Comparison of ENCODE assay signal across 24 cellular contexts in genomic region chr7:595621-596010, GRCh38.
DNase-seq lines count a peak whose midpoint lies in the region; ATAC-seq, FAIRE-seq and TF ChIP-seq lines count a peak whose summit lies in the region.
"Had no signal": no experiment of that assay in that cellular context is flagged by ENCODE, and none has a peak within 500 bp of the region (broad histone marks: within the 10 kb centered on the region; RNA-seq: fewer than 3 reads in every experiment).

No MANE protein-coding gene starts in this region.

- H3K9me3 Mint-ChIP-seq in activated naive CD4-positive, alpha-beta T cell treated with anti-CD3 and anti-CD28 coated beads for 36 hours = peaks cover 3% of the 10 kb centered on the region
- no peaks in the 10 kb centered on the region for H3K9me3 Mint-ChIP-seq in activated CD4-positive, alpha-beta T cell treated with anti-CD3 and anti-CD28 coated beads, Interleukin-2, amount 10 ng/mL, durations not matched to agents 7 days and 5 days
- H3K9me3 Mint-ChIP-seq: neural crest cell had no signal

- CTCF ChIA-PET in activated naive CD4-positive, alpha-beta T cell treated with anti-CD3 and anti-CD28 coated beads for 36 hours (lab: Charles Lee) = no interaction called here
- CTCF ChIA-PET in activated CD4-positive, alpha-beta T cell treated with anti-CD3 and anti-CD28 coated beads, Interleukin-2, amount 10 ng/mL, durations not matched to agents 7 days and 5 days (lab: Charles Lee) = interaction anchor here (0.5 to 2.1 kb wide), 5 partner anchors 9 to 180 kb away, joined by 3 to 9 read pairs (median 4); no protein-coding TSS in a partner anchor
- CTCF ChIA-PET in GM12878 (lab: Yijun Ruan, JAX) = interaction anchor here (0.7 kb wide), 1 partner anchor 59 kb away, joined by 3 read pairs; no protein-coding TSS in a partner anchor

- TF ChIP-seq POLR2A in GM12878 (IDR thresholded peaks at IDR 0.05; ENCODE audit: low read depth, low read length) (no peak), GM12891 (IDR thresholded peaks at IDR 0.05; ENCODE audit: low read depth, low read length) (no peak)

- SMC1A ChIA-PET in GM12878 (lab: Charles Lee; ENCODE audit: uncharacterized antibody, unreplicated experiment) = no interaction called here

- TF ChIP-seq RAD21 in GM12878 (IDR thresholded peaks at IDR 0.05; ENCODE audit: insufficient read depth, low read depth, low read length) = no peak

- no peak overlapping the region for H3K4me3 ChIP-seq in GM12878
- H3K4me3 ChIP-seq: gastroesophageal sphincter, MG63, tibial nerve had no signal

- H3K4me2 ChIP-seq in GM12878 (ENCODE audit: control insufficient read depth, insufficient read depth) = no peak overlapping the region

- TF ChIP-seq CTCF in GM12878 (IDR thresholded peaks at IDR 0.05 in 2 of 3, conservative IDR thresholded peaks at IDR 0.05 in 1 of 3; ENCODE audit: control insufficient read depth in 2 of 3, extremely low read depth in 1 of 3, insufficient read depth in 1 of 3, low read depth in 3 of 3, low read length in 3 of 3) = no peak

- RAD21 ChIA-PET in GM12878 (lab: Charles Lee; ENCODE audit: unreplicated experiment) = interaction anchor here (1.1 kb wide), 1 partner anchor 75 kb away, joined by 3 read pairs; no protein-coding TSS in a partner anchor

- H3K27ac ChIP-seq in GM12878 (ENCODE audit: control insufficient read depth, insufficient read depth) = no peak overlapping the region
- H3K27ac ChIP-seq: gastroesophageal sphincter, HL-60, tibial nerve, VCaP had no signal

- H3K79me2 ChIP-seq in GM12878 (ENCODE audit: control insufficient read depth, insufficient read depth, low read length) = no peaks in the 10 kb centered on the region

- no peak for TF ChIP-seq EP300 in GM12878 (IDR thresholded peaks at IDR 0.05; ENCODE audit: borderline replicate concordance in 1 of 2, control insufficient read depth in 1 of 2, low read depth in 2 of 2, low read length in 2 of 2)

- no TSS peak for BruUV-seq in GM12878 (replicated peaks; lab: Mats Ljungman, UMichigan)

- H3K9me3 ChIP-seq in GM12878 (replicated peaks; ENCODE audit: control insufficient read depth, insufficient read depth, low read length) = no peaks in the 10 kb centered on the region; the same call in 2 of the 3 replicates
- H3K9me3 ChIP-seq: MG63 had no signal

- 49% methylated on average over 10 of the region's 10 CpGs for WGBS in GM12878 (ENCODE audit: insufficient coverage, insufficient replicate concordance, low lambda C conversion rate, missing lambda C conversion rate)

- H3K27me3 ChIP-seq in GM12878 (replicated peaks in 1 of 2; ENCODE audit: control insufficient read depth in 2 of 2, insufficient read depth in 2 of 2, low read length in 1 of 2) = no peaks in the 10 kb centered on the region
- H3K27me3 ChIP-seq: gastroesophageal sphincter, MG63, tibial nerve had no signal

- peak overlapping the region; percentile 36 for H3K27ac Mint-ChIP-seq in activated naive CD4-positive, alpha-beta T cell treated with anti-CD3 and anti-CD28 coated beads for 36 hours
- H3K27ac Mint-ChIP-seq in activated CD4-positive, alpha-beta T cell treated with anti-CD3 and anti-CD28 coated beads, Interleukin-2, amount 10 ng/mL, durations not matched to agents 7 days and 5 days = peak overlapping the region; percentile 13
- H3K27ac Mint-ChIP-seq: HFFc6; progenitor cell of endocrine pancreas; T-helper 1 cell treated with Interleukin-12 subunit alpha and Interleukin-12 subunit beta and Interleukin-4 antibody, amounts not matched to agents 30 μg/mL and 1 μg/mL, for 36 hours had no signal

- H3K9ac ChIP-seq in GM12878 (ENCODE audit: control insufficient read depth, insufficient read depth, low read length) = no peak overlapping the region

- H3K36me3 ChIP-seq in GM12878 (ENCODE audit: control insufficient read depth in 2 of 2, insufficient read depth in 2 of 2, low read length in 1 of 2) = no peaks in the 10 kb centered on the region; a peak in 2 of 4 replicates
- H3K36me3 ChIP-seq: MG63 had no signal

- intact Hi-C loops in activated naive CD4-positive, alpha-beta T cell treated with anti-CD3 and anti-CD28 coated beads for 36 hours (cut with micrococcal nuclease) = no loop called here
- intact Hi-C loops in GM12878 (cut with micrococcal nuclease; ENCODE audit: unreplicated experiment) = no loop called here

- H3K4me3 Mint-ChIP-seq in activated naive CD4-positive, alpha-beta T cell treated with anti-CD3 and anti-CD28 coated beads for 36 hours = no peak overlapping the region
- no peak overlapping the region for H3K4me3 Mint-ChIP-seq in activated CD4-positive, alpha-beta T cell treated with anti-CD3 and anti-CD28 coated beads, Interleukin-2, amount 10 ng/mL, durations not matched to agents 7 days and 5 days
- H3K4me3 Mint-ChIP-seq: HFFc6; neural crest cell; T-helper 1 cell treated with Interleukin-12 subunit alpha and Interleukin-12 subunit beta and Interleukin-4 antibody, amounts not matched to agents 30 μg/mL and 1 μg/mL, for 36 hours had no signal

- H3K4me1 ChIP-seq in GM12878 (ENCODE audit: control insufficient read depth, insufficient read depth, low read length) = peaks cover 36% of the 10 kb centered on the region

- in situ Hi-C loops in GM12878 (cut with MboI) = no loop called here

- peaks cover 43% of the 10 kb centered on the region for H3K4me1 Mint-ChIP-seq in activated naive CD4-positive, alpha-beta T cell treated with anti-CD3 and anti-CD28 coated beads for 36 hours (ENCODE audit: low read depth)
- H3K4me1 Mint-ChIP-seq in activated CD4-positive, alpha-beta T cell treated with anti-CD3 and anti-CD28 coated beads, Interleukin-2, amount 10 ng/mL, durations not matched to agents 7 days and 5 days = peaks cover 32% of the 10 kb centered on the region
- H3K4me1 Mint-ChIP-seq: neural crest cell had no signal

- FAIRE-seq in GM12878 (lab: Jason Lieb, UNC) (no peak), GM12891 (lab: Jason Lieb, UNC) (no peak)

- ATAC-seq in GM12878 = 0 out of 3 replicates have a peak, but pooled peaks have one; percentile 5
- ATAC-seq: gastroesophageal sphincter, left cardiac atrium had no signal

- no peak for DNase-seq in activated naive CD4-positive, alpha-beta T cell treated with anti-CD3 and anti-CD28 coated beads for 36 hours
- DNase-seq in activated naive CD4-positive, alpha-beta T cell treated with anti-CD3 and anti-CD28 coated beads, Interleukin-2, amount 50 U/mL, for 16 hours = no peak
- DNase-seq in activated CD4-positive, alpha-beta T cell treated with anti-CD3 and anti-CD28 coated beads, Interleukin-2, amount 10 ng/mL, durations not matched to agents 7 days and 5 days = no peak
- DNase-seq in GM12878 (ENCODE audit: low read depth, low spot score) = no peak
- peak; percentile 57 to 68 for DNase-seq in stimulated activated CD8-positive, alpha-beta memory T cell treated with anti-CD3 and anti-CD28 coated beads, Interleukin-7, amount 100 ng/mL, for 4 hours (ENCODE audit: low read depth in 2 of 2)
- DNase-seq in GM12891 (ENCODE audit: insufficient read length, low spot score) = no peak
- DNase-seq in HCEC 1CT = no peak
- no peak for DNase-seq in ureter (ENCODE audit: low spot score)
- DNase-seq: anterior cingulate cortex, DMS79 treated with DMSO at 0.1 percent for 48 hours, HFFc6, IMR-90, left cardiac atrium, MG63, NCI-H1436 treated with DMSO at 0.1 percent for 48 hours, NCI-H774, SHP77 had no signal

- no peaks in the 10 kb centered on the region for H3K27me3 Mint-ChIP-seq in activated naive CD4-positive, alpha-beta T cell treated with anti-CD3 and anti-CD28 coated beads for 36 hours (ENCODE audit: low read depth)
- H3K27me3 Mint-ChIP-seq in activated CD4-positive, alpha-beta T cell treated with anti-CD3 and anti-CD28 coated beads, Interleukin-2, amount 10 ng/mL, durations not matched to agents 7 days and 5 days = no peaks in the 10 kb centered on the region
- H3K27me3 Mint-ChIP-seq: progenitor cell of endocrine pancreas had no signal

- no peaks in the 10 kb centered on the region for H4K20me1 ChIP-seq in GM12878 (ENCODE audit: control insufficient read depth, insufficient read depth)

- H3K36me3 Mint-ChIP-seq in activated naive CD4-positive, alpha-beta T cell treated with anti-CD3 and anti-CD28 coated beads for 36 hours (ENCODE audit: low read depth) = peaks cover 12% of the 10 kb centered on the region
- peaks cover 8% of the 10 kb centered on the region for H3K36me3 Mint-ChIP-seq in activated CD4-positive, alpha-beta T cell treated with anti-CD3 and anti-CD28 coated beads, Interleukin-2, amount 10 ng/mL, durations not matched to agents 7 days and 5 days (ENCODE audit: low read depth)

- H2AFZ ChIP-seq in GM12878 (ENCODE audit: control insufficient read depth, low read depth, low read length) = no peak overlapping the region

- POLR2A ChIA-PET in activated CD4-positive, alpha-beta T cell treated with anti-CD3 and anti-CD28 coated beads, Interleukin-2, amount 10 ng/mL, durations not matched to agents 7 days and 5 days (lab: Charles Lee) = no interaction called here
- POLR2A ChIA-PET in GM12878 (lab: Charles Lee) = no interaction called here

TF ChIP-seq in GM12878, 131 proteins besides CTCF, POLR2A, EP300 and RAD21 (continues in another document):
- TF ChIP-seq HDGF (IDR thresholded peaks at IDR 0.05) (no peak), BMI1 (IDR thresholded peaks at IDR 0.05; ENCODE audit: borderline replicate concordance) (no peak), SMC3 (IDR thresholded peaks at IDR 0.05; ENCODE audit: borderline replicate concordance, low read length) (no peak), CBX5 (IDR thresholded peaks at IDR 0.05; ENCODE audit: low read depth) (peak; percentile 41; the same call in 1 of the 2 replicates), SIX5 (IDR thresholded peaks at IDR 0.05; ENCODE audit: low read depth, low read length, severe bottlenecking) (no peak), MEF2A (IDR thresholded peaks at IDR 0.05; ENCODE audit: insufficient read depth, low read depth, low read length) (no peak), ZNF274 (IDR thresholded peaks at IDR 0.05; ENCODE audit: insufficient read depth, insufficient read length) (no peak)

TF ChIP-seq in GM12891, 5 proteins besides CTCF, POLR2A, EP300 and RAD21:
- TF ChIP-seq POU2F2 (IDR thresholded peaks at IDR 0.05; ENCODE audit: low read depth, low read length) (no peak), PAX5 (IDR thresholded peaks at IDR 0.05; ENCODE audit: insufficient read depth, low read length, severe bottlenecking) (no peak), SPI1 (IDR thresholded peaks at IDR 0.05; ENCODE audit: low read depth, low read length) (no peak), POLR2AphosphoS5 (IDR thresholded peaks at IDR 0.05; ENCODE audit: low read depth, low read length) (no peak), TAF1 (IDR thresholded peaks at IDR 0.05; ENCODE audit: low read depth, low read length) (no peak)

Comparison
In these comparisons a context has a peak if more than half of its experiments do, and no peak if none do; other contexts are left out.
1. DNase-seq: peak in stimulated activated CD8-positive, alpha-beta memory T cell treated with anti-CD3 and anti-CD28 coated beads, Interleukin-7, amount 100 ng/mL, for 4 hours (2 of 2); none in activated naive CD4-positive, alpha-beta T cell treated with anti-CD3 and anti-CD28 coated beads for 36 hours (single experiment), activated naive CD4-positive, alpha-beta T cell treated with anti-CD3 and anti-CD28 coated beads, Interleukin-2, amount 50 U/mL, for 16 hours (single experiment), activated CD4-positive, alpha-beta T cell treated with anti-CD3 and anti-CD28 coated beads, Interleukin-2, amount 10 ng/mL, durations not matched to agents 7 days and 5 days (single experiment), GM12878 (single experiment), GM12891 (single experiment), HCEC 1CT (single experiment) and ureter (single experiment).